ENCODE assay signal across 17 cellular contexts in the genomic region with DNA sequence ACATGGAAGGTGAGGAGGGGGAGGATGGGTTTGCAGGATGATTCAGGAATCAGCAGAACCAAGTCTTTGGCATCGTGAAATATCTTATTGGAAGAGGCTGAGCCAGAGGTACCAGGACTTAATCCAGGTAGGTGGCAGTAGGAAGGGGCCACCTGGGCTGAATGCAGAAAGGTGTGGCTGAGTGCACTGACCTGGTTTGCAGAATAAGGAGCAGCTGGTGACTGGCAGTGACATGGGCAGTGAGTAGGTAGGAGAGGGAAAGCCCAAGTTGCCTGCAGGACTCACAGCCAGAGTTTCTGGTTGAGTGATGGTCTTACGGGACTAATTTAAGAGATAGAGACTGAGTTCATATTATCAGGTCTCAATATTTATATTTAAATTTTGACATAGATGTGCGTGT. TPM values are rescaled to one million over a fixed set of nuclear protein-coding genes. Genes with fewer than 3 reads are reported as not detected.
A peak's percentile ranks its signal among the peaks of the same experiment; 100 is the strongest.
DNase-seq lines count a peak whose midpoint lies in the region; ATAC-seq and TF ChIP-seq lines count a peak whose summit lies in the region.
"Had no signal": no experiment of that assay in that cellular context is flagged by ENCODE, and none has a peak within 500 bp of the region (broad histone marks: within the 10 kb centered on the region; RNA-seq: fewer than 3 reads in every experiment).

No MANE protein-coding gene starts in this region.

- ATAC-seq in GM23338 (no peak), left colon (peak; percentile 73), HG03354 (IDR thresholded peaks at IDR 0.05; ENCODE audit: poor library complexity, severe bottlenecking, unreplicated experiment) (no peak)
- no peak for ATAC-seq in activated CD4-positive, alpha-beta T cell treated with anti-CD3 and anti-CD28 coated beads for 36 hours
- ATAC-seq: CD8-positive, alpha-beta T cell; HCT116 had no signal

- no peaks in the 10 kb centered on the region for H3K9me3 Mint-ChIP-seq in GM23338
- no peaks in the 10 kb centered on the region for H3K9me3 Mint-ChIP-seq in activated CD4-positive, alpha-beta T cell treated with anti-CD3 and anti-CD28 coated beads for 36 hours (ENCODE audit: low read depth)
- H3K9me3 Mint-ChIP-seq: CD8-positive, alpha-beta T cell had no signal

- WGBS in stomach, 5 donors: 23 to 66% (median 49%) methylated on average over 3 of the region's 3 CpGs

- H3K4me3 ChIP-seq in GM23338 (no peak overlapping the region), stomach (no peak overlapping the region)

- H4K20me1 ChIP-seq in GM23338 (replicated peaks; ENCODE audit: insufficient read depth): no peaks in the 10 kb centered on the region; the same call in 1 of the 2 replicates

- no peaks in the 10 kb centered on the region for H3K36me3 Mint-ChIP-seq in GM23338 (ENCODE audit: low read depth)
- no peaks in the 10 kb centered on the region for H3K36me3 Mint-ChIP-seq in activated CD4-positive, alpha-beta T cell treated with anti-CD3 and anti-CD28 coated beads for 36 hours (ENCODE audit: low read depth)
- H3K36me3 Mint-ChIP-seq: CD14-positive monocyte; CD8-positive, alpha-beta T cell had no signal

- no peak for TF ChIP-seq CTCF in GM23338 (conservative IDR thresholded peaks at IDR 0.05; ENCODE audit: low read depth in 2 of 2)
- no peak for TF ChIP-seq CTCF in VCaP (conservative IDR thresholded peaks at IDR 0.05)
- TF ChIP-seq CTCF in stomach (IDR thresholded peaks at IDR 0.05): no peak

- CTCF ChIA-PET in activated CD4-positive, alpha-beta T cell treated with anti-CD3 and anti-CD28 coated beads for 36 hours (lab: Charles Lee): interaction anchor here (0.8 kb wide), 1 partner anchor 560 kb away, joined by 3 read pairs; no protein-coding TSS in a partner anchor

- no peaks in the 10 kb centered on the region for H3F3A ChIP-seq in GM23338 (replicated peaks; ENCODE audit: low read depth)

- POLR2A ChIA-PET in activated CD4-positive, alpha-beta T cell treated with anti-CD3 and anti-CD28 coated beads for 36 hours (lab: Charles Lee): no interaction called here

- H3K4me1 Mint-ChIP-seq in GM23338: peaks cover 13% of the 10 kb centered on the region
- H3K4me1 Mint-ChIP-seq in activated CD4-positive, alpha-beta T cell treated with anti-CD3 and anti-CD28 coated beads for 36 hours: no peaks in the 10 kb centered on the region

- H3K4me2 ChIP-seq in GM23338: no peak overlapping the region
- H3K4me2 ChIP-seq: KMS-11 had no signal

- H3K4me1 ChIP-seq in GM23338 (ENCODE audit: insufficient read depth) (no peaks in the 10 kb centered on the region), stomach (peaks cover 0 to 25% (median 7%) of the 10 kb centered on the region in 4 donors)

- no peak overlapping the region for H2AFZ ChIP-seq in GM23338

- no peaks in the 10 kb centered on the region for H3K27me3 ChIP-seq in GM23338 (ENCODE audit: insufficient read depth)
- no peaks in the 10 kb centered on the region for H3K27me3 ChIP-seq in stomach

- intact Hi-C loops in left colon (cut with DNase I, micrococcal nuclease) (no loop called here), stomach (cut with DNase I; ENCODE audit: low total_unique reads) (no loop called here)
- intact Hi-C loops in activated CD4-positive, alpha-beta T cell treated with anti-CD3 and anti-CD28 coated beads for 36 hours (cut with DNase I, micrococcal nuclease): no loop called here

- no peak for TF ChIP-seq POLR2A in stomach (IDR thresholded peaks at IDR 0.05)

- H3K36me3 ChIP-seq in GM23338 (ENCODE audit: insufficient read depth): no peaks in the 10 kb centered on the region
- H3K36me3 ChIP-seq in stomach: no peaks in the 10 kb centered on the region

- no peak for TF ChIP-seq EP300 in stomach (IDR thresholded peaks at IDR 0.05)

- no peaks in the 10 kb centered on the region for H3K9me3 ChIP-seq in stomach

- no peak overlapping the region for H3K4me3 Mint-ChIP-seq in GM23338
- no peak overlapping the region for H3K4me3 Mint-ChIP-seq in activated CD4-positive, alpha-beta T cell treated with anti-CD3 and anti-CD28 coated beads for 36 hours
- H3K4me3 Mint-ChIP-seq: CD14-positive monocyte; CD8-positive, alpha-beta T cell had no signal

- H3K27me3 Mint-ChIP-seq in GM23338 (ENCODE audit: insufficient read depth, low read depth, poor library complexity): peaks cover 3% of the 10 kb centered on the region
- H3K27me3 Mint-ChIP-seq in activated CD4-positive, alpha-beta T cell treated with anti-CD3 and anti-CD28 coated beads for 36 hours: peaks cover 27% of the 10 kb centered on the region

- DNase-seq in GM23338 (ENCODE audit: low spot score) (no peak), left colon (peak in 1 of 2 donors; percentile 41), stomach (peak; percentile 73), NCI-H2107 treated with DMSO at 0.1 percent for 48 hours (lab: John Stamatoyannopoulos, UW; ENCODE audit: unreplicated experiment) (no peak)
- DNase-seq in activated CD4-positive, alpha-beta T cell treated with anti-CD3 and anti-CD28 coated beads for 36 hours: no peak
- no peak for DNase-seq in stimulated activated CD8-positive, alpha-beta memory T cell treated with anti-CD3 and anti-CD28 coated beads, Interleukin-4, amount 100 ng/mL, for 48 hours
- DNase-seq: CD8-positive, alpha-beta T cell; COR-L47 had no signal

- H3K27ac ChIP-seq in GM23338 (ENCODE audit: low read depth): no peak overlapping the region
- peak overlapping the region; percentile 34 for H3K27ac ChIP-seq in VCaP
- H3K27ac ChIP-seq in stomach: peak overlapping the region in 4 of 5 donors; percentile 28 to 66 (median 44)
- H3K27ac ChIP-seq: KMS-11 had no signal

- no peaks in the 10 kb centered on the region for H3K9me2 ChIP-seq in GM23338 (ENCODE audit: insufficient read depth)

- H3K27ac Mint-ChIP-seq in GM23338: peak overlapping the region; percentile 1; the same call in 1 of the 2 replicates
- no peak overlapping the region for H3K27ac Mint-ChIP-seq in activated CD4-positive, alpha-beta T cell treated with anti-CD3 and anti-CD28 coated beads for 36 hours
- H3K27ac Mint-ChIP-seq: CD14-positive monocyte; CD8-positive, alpha-beta T cell had no signal

- no peaks in the 10 kb centered on the region for H3K79me2 ChIP-seq in GM23338 (replicated peaks; ENCODE audit: insufficient read depth)

TF ChIP-seq in GM23338, 12 proteins besides CTCF, POLR2A, EP300 and RAD21 (continues in another document):
- TF ChIP-seq, protein P1, sequence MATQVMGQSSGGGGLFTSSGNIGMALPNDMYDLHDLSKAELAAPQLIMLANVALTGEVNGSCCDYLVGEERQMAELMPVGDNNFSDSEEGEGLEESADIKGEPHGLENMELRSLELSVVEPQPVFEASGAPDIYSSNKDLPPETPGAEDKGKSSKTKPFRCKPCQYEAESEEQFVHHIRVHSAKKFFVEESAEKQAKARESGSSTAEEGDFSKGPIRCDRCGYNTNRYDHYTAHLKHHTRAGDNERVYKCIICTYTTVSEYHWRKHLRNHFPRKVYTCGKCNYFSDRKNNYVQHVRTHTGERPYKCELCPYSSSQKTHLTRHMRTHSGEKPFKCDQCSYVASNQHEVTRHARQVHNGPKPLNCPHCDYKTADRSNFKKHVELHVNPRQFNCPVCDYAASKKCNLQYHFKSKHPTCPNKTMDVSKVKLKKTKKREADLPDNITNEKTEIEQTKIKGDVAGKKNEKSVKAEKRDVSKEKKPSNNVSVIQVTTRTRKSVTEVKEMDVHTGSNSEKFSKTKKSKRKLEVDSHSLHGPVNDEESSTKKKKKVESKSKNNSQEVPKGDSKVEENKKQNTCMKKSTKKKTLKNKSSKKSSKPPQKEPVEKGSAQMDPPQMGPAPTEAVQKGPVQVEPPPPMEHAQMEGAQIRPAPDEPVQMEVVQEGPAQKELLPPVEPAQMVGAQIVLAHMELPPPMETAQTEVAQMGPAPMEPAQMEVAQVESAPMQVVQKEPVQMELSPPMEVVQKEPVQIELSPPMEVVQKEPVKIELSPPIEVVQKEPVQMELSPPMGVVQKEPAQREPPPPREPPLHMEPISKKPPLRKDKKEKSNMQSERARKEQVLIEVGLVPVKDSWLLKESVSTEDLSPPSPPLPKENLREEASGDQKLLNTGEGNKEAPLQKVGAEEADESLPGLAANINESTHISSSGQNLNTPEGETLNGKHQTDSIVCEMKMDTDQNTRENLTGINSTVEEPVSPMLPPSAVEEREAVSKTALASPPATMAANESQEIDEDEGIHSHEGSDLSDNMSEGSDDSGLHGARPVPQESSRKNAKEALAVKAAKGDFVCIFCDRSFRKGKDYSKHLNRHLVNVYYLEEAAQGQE (IDR thresholded peaks at IDR 0.05; ENCODE audit: unreplicated experiment): no peak
- TF ChIP-seq POLR2AphosphoS5 (IDR thresholded peaks at IDR 0.05; ENCODE audit: low read depth): no peak

RNA-seq across cellular contexts. Expression of gene PBOV1, which starts 1.1 kb away (rescaled TPM):
- total RNA-seq in GM23338 (2014; rRNA removed; shearing (Covaris generic)): not detected in 2 replicates
- polyA plus RNA-seq in GM23338 (2016; fragmentation: Nextera tagmentation; extraction: Ambion mirVana): not detected in 2 replicates
- total RNA-seq in left colon: not detected
- not detected for total RNA-seq in stomach
- polyA plus RNA-seq in stomach: not detected
- total RNA-seq in activated CD4-positive, alpha-beta T cell treated with anti-CD3 and anti-CD28 coated beads for 36 hours: not detected
- total RNA-seq: A673; CD8-positive, alpha-beta T cell; Daoy; HT1080 had no signal
- polyA plus RNA-seq: BJ, CD14-positive monocyte had no signal

RNA-seq across cellular contexts. Expression of gene ARFGEF3, which starts 57.7 kb away (rescaled TPM):
- 23.1 and 24.6 TPM in 2 replicates for total RNA-seq in GM23338 (2014; rRNA removed; shearing (Covaris generic))
- polyA plus RNA-seq in GM23338 (2016; fragmentation: Nextera tagmentation; extraction: Ambion mirVana) (5.0 and 5.8 TPM in 2 replicates), stomach (1 to 10 TPM; 3.2 to 5.2 (median 4.3) TPM)
- total RNA-seq in left colon (10 to 100 TPM; 19.1 to 24.8 TPM), stomach (10 to 100 TPM; 13.0 to 44.6 (median 32.1) TPM)
- 1 to 10 TPM; 1.6 to 1.7 TPM for total RNA-seq in activated CD4-positive, alpha-beta T cell treated with anti-CD3 and anti-CD28 coated beads for 36 hours
- total RNA-seq: CD8-positive, alpha-beta T cell had no signal
- polyA plus RNA-seq: CD14-positive monocyte had no signal
